In the genomic region with DNA sequence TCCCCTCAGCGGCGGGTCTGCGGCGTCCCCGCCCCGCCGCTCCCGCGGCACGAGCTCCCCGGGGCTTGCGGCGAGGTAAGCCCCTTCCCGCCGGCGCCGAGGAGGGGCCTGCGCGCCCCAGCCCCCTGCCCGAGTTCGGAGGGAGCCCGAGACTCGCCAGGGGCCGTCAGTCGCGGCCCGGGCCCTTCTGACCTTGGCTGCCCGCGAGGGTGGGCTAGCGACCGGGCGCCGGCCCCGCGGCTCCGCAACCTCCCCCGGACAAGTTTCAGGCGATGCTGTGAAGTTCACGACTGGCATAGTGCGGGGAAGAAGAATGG, we compare ENCODE assay signal across 8 cellular contexts. TPM values are rescaled to one million over a fixed set of nuclear protein-coding genes. Genes with fewer than 3 reads are reported as not detected.
DNase-seq lines count a peak whose midpoint lies in the region; ATAC-seq and TF ChIP-seq lines count a peak whose summit lies in the region.

No MANE protein-coding gene starts in this region.

- peak overlapping the region; percentile 72 for H3K4me3 ChIP-seq in CD4-positive, CD25-positive, alpha-beta regulatory T cell (ENCODE audit: low read depth, low read length)
- peak overlapping the region; percentile 68 to 70 for H3K4me3 ChIP-seq in uterus

- H3K4me1 ChIP-seq in CD4-positive, CD25-positive, alpha-beta regulatory T cell (ENCODE audit: control insufficient read depth, insufficient read depth, low read length, poor library complexity, severe bottlenecking) = peaks cover 16% of the 10 kb centered on the region
- H3K4me1 ChIP-seq in uterus = no peaks in the 10 kb centered on the region

- H3K9me3 Mint-ChIP-seq in CD4-positive, CD25-positive, alpha-beta regulatory T cell = no peaks in the 10 kb centered on the region
- H3K9me3 Mint-ChIP-seq in brain (peaks cover 0 to 5% (median 0%) of the 10 kb centered on the region in 5 experiments), memory B cell (no peaks in the 10 kb centered on the region)

- H3K27ac ChIP-seq in CD4-positive, CD25-positive, alpha-beta regulatory T cell (ENCODE audit: insufficient read depth, low read length, poor library complexity, severe bottlenecking) = peak overlapping the region; percentile 74
- H3K27ac ChIP-seq in uterus = peak overlapping the region; percentile 64 to 81

- TF ChIP-seq POLR2A in uterus (IDR thresholded peaks at IDR 0.05) = no peak

- H3K27ac Mint-ChIP-seq in CD4-positive, CD25-positive, alpha-beta regulatory T cell = no peak overlapping the region
- peak overlapping the region; percentile 66 to 93 (median 89) for H3K27ac Mint-ChIP-seq in brain
- peak overlapping the region; percentile 94 for H3K27ac Mint-ChIP-seq in memory B cell

- no peaks in the 10 kb centered on the region for H3K36me3 Mint-ChIP-seq in CD4-positive, CD25-positive, alpha-beta regulatory T cell
- H3K36me3 Mint-ChIP-seq in brain (peaks cover 6% of the 10 kb centered on the region), memory B cell (no peaks in the 10 kb centered on the region)

- H3K4me3 Mint-ChIP-seq in CD4-positive, CD25-positive, alpha-beta regulatory T cell = peak overlapping the region; percentile 78 to 94 (median 86)
- H3K4me3 Mint-ChIP-seq in brain (peak overlapping the region; percentile 86 to 96 (median 90)), memory B cell (peak overlapping the region; percentile 95)

- H3K9me3 ChIP-seq in CD4-positive, CD25-positive, alpha-beta regulatory T cell (ENCODE audit: control insufficient read depth in 2 of 2, low read length in 2 of 2) = no peaks in the 10 kb centered on the region
- H3K9me3 ChIP-seq in uterus = no peaks in the 10 kb centered on the region

- no peaks in the 10 kb centered on the region for H3K36me3 ChIP-seq in CD4-positive, CD25-positive, alpha-beta regulatory T cell (ENCODE audit: control insufficient read depth, insufficient read depth, low read length)
- no peaks in the 10 kb centered on the region for H3K36me3 ChIP-seq in uterus

- peaks cover 3% of the 10 kb centered on the region for H3K27me3 ChIP-seq in CD4-positive, CD25-positive, alpha-beta regulatory T cell (ENCODE audit: control insufficient read depth, insufficient read depth, low read length)
- H3K27me3 ChIP-seq in uterus = no peaks in the 10 kb centered on the region

- TF ChIP-seq CTCF in brain (conservative IDR thresholded peaks at IDR 0.05) = no peak
- no peak for TF ChIP-seq CTCF in uterus (IDR thresholded peaks at IDR 0.05)

- H3K27me3 Mint-ChIP-seq in CD4-positive, CD25-positive, alpha-beta regulatory T cell = peaks cover 16% of the 10 kb centered on the region
- H3K27me3 Mint-ChIP-seq in brain (no peaks in the 10 kb centered on the region), memory B cell (no peaks in the 10 kb centered on the region)

- H3K4me1 Mint-ChIP-seq in CD4-positive, CD25-positive, alpha-beta regulatory T cell = peaks cover 7 to 14% (median 10%) of the 10 kb centered on the region in 4 donors
- H3K4me1 Mint-ChIP-seq in brain (peaks cover 24% of the 10 kb centered on the region), memory B cell (peaks cover 8% of the 10 kb centered on the region)

- ATAC-seq in CD4-positive, CD25-positive, alpha-beta regulatory T cell (ENCODE audit: low read depth in 2 of 2) = no peak
- ATAC-seq in HG03354 (IDR thresholded peaks at IDR 0.05; ENCODE audit: poor library complexity, severe bottlenecking, unreplicated experiment) = peak; percentile 4
- no peak for ATAC-seq in memory B cell (ENCODE audit: low read depth)

- intact Hi-C loops in uterus (cut with DNase I; ENCODE audit: low total_unique reads) (no loop called here), posterior vena cava (cut with DNase I) (no loop called here)

- DNase-seq in CD4-positive, CD25-positive, alpha-beta regulatory T cell = no peak
- DNase-seq in memory B cell (ENCODE audit: low spot score in 2 of 2) (no peak), uterus (no peak), putamen (ENCODE audit: low spot score) (no peak), NOMO-1 treated with dmso at 0.1 percent for 144 hours (lab: John Stamatoyannopoulos, UW; ENCODE audit: unreplicated experiment) (no peak), posterior vena cava (ENCODE audit: low spot score) (no peak)

RNA-seq across cellular contexts. Expression of gene CDKL5, which starts 0.6 kb away (rescaled TPM):
- total RNA-seq in CD4-positive, CD25-positive, alpha-beta regulatory T cell = 2.9 TPM
- 1 to 10 TPM in 2 of 4 donors, under 1 TPM in 2; 0.02 to 2.1 (median 0.89) TPM for polyA plus RNA-seq in CD4-positive, CD25-positive, alpha-beta regulatory T cell
- polyA plus RNA-seq in brain (ENCODE audit: insufficient read depth, low read depth, low replicate concordance) = 2.4 TPM
- total RNA-seq in uterus = 10 to 100 TPM in 3 of 4 donors, 1 to 10 TPM in 1; 9.7 to 14.5 (median 13.2) TPM
- total RNA-seq in posterior vena cava = 10 to 100 TPM in 1 of 2 donors, 1 to 10 TPM in 1; 9.9 to 17.2 TPM

Comparison
In these comparisons a context has a peak if more than half of its experiments do, and no peak if none do; other contexts are left out.
1. H3K27ac Mint-ChIP-seq: peak in brain (5 of 5) and memory B cell (single experiment); none in CD4-positive, CD25-positive, alpha-beta regulatory T cell (0 of 3).
2. Peak in every context shown above with its lines, with median percentiles within 50 percentile points of each other: H3K4me3 Mint-ChIP-seq.